1 cellular context compared by ENCODE assay signal in genomic region chr1:154320882-154321608, GRCh38.
TF ChIP-seq lines count a peak whose summit lies in the region.

Gene AQP10, plus strand, starts transcription at chr1:154321093. Its CDS starts 63 bp downstream, at chr1:154321156.

TF ChIP-seq in K562, 482 proteins besides CTCF, POLR2A, EP300 and RAD21 (continued from another document and continues in another):
- peak; percentile 25 for TF ChIP-seq PRDM10 (IDR thresholded peaks at IDR 0.05; ENCODE audit: partially characterized antibody)
- peak; percentile 42 for TF ChIP-seq MTA2 (IDR thresholded peaks at IDR 0.05; ENCODE audit: low read depth)
- 0 out of 2 replicates have a peak, but pooled peaks have one; percentile 28 for TF ChIP-seq ZBTB40 (IDR thresholded peaks at IDR 0.05)
- TF ChIP-seq ZBTB40 (CRISPR knock-in tag; IDR thresholded peaks at IDR 0.05): no peak
- TF ChIP-seq BRD9 (IDR thresholded peaks at IDR 0.05; ENCODE audit: low read depth, partially characterized antibody): peak; percentile 66
- peak; percentile 61 for TF ChIP-seq TAL1 (IDR thresholded peaks at IDR 0.05)
- no peak for TF ChIP-seq MAFG (tag; conservative IDR thresholded peaks at IDR 0.05)
- peak; percentile 79 for TF ChIP-seq POLR2AphosphoS5 (IDR thresholded peaks at IDR 0.05; ENCODE audit: control insufficient read depth, insufficient read depth, low read depth, low read length)
- TF ChIP-seq PKNOX1 (IDR thresholded peaks at IDR 0.05): peak; percentile 58
- peak; percentile 76 for TF ChIP-seq ETV5 (CRISPR knock-in tag; IDR thresholded peaks at IDR 0.05; ENCODE audit: low read depth)
- TF ChIP-seq MXD1 (CRISPR knock-in tag; IDR thresholded peaks at IDR 0.05; ENCODE audit: borderline replicate concordance, poor library complexity, severe bottlenecking): no peak
- peak; percentile 51; the same call in 1 of the 2 replicates for TF ChIP-seq MGA (IDR thresholded peaks at IDR 0.05)
- peak; percentile 72 for TF ChIP-seq USF1 (CRISPR knock-in tag; IDR thresholded peaks at IDR 0.05)
- TF ChIP-seq E2F3 (CRISPR knock-in tag; IDR thresholded peaks at IDR 0.05): 0 out of 2 replicates have a peak, but pooled peaks have one; percentile 24
- TF ChIP-seq ZNF766 (CRISPR knock-in tag; conservative IDR thresholded peaks at IDR 0.05): 0 out of 2 replicates have a peak, but pooled peaks have one; percentile 39
- peak; percentile 69; the same call in 1 of the 2 replicates for TF ChIP-seq CREB1 (IDR thresholded peaks at IDR 0.05)
- TF ChIP-seq CREB1 (CRISPR knock-in tag; IDR thresholded peaks at IDR 0.05): peak; percentile 77
- TF ChIP-seq SNRNP70 (optimal IDR thresholded peaks at IDR 0.05; ENCODE audit: low read depth, low read length): no peak
- TF ChIP-seq HDAC3 (IDR thresholded peaks at IDR 0.05; ENCODE audit: borderline replicate concordance, partially characterized antibody): peak; percentile 79
- peak in 1 of 2 experiments; percentile 70; a peak in 2 of 4 replicates for TF ChIP-seq TRIM24 (IDR thresholded peaks at IDR 0.05)
- no peak for TF ChIP-seq ATF3 (IDR thresholded peaks at IDR 0.05)
- 0 out of 2 replicates have a peak, but pooled peaks have one; percentile 29 for TF ChIP-seq ATF3 (CRISPR knock-in tag; conservative IDR thresholded peaks at IDR 0.05)
- peak; percentile 84 for TF ChIP-seq TAF9B (IDR thresholded peaks at IDR 0.05; ENCODE audit: partially characterized antibody)
